Comparison of ENCODE assay signal across 1 cellular context in genomic region chr2:203033395-203033794, GRCh38.
TF ChIP-seq lines count a peak whose summit lies in the region.

No MANE protein-coding gene starts in this region.

TF ChIP-seq in GM12878, 131 proteins besides CTCF, POLR2A, EP300 and RAD21 (continued from another document):
- TF ChIP-seq SIX5 (IDR thresholded peaks at IDR 0.05; ENCODE audit: low read depth, low read length, severe bottlenecking) (no peak), ETV6 (conservative IDR thresholded peaks at IDR 0.05 in 1 of 2, IDR thresholded peaks at IDR 0.05 in 1 of 2; ENCODE audit: borderline replicate concordance in 1 of 2, low read depth in 1 of 2) (peak in 1 of 2 experiments; percentile 53; a peak in 1 of 4 replicates)
